ENCODE assay signal across 27 cellular contexts in the genomic region with DNA sequence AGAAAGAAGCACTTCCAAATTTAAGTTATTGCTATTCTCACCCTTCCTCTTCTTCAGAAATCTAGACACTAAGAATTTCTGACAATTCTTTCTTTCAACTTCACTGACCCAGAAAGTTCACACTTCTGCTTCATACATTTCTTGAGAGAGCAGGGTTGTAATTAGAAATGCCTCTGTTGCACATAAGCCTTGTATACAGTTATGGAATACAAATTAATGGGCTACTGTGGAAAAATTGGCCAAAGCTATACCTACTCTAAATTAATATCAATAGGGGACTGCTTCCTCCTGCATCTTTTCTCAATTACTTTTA. TPM values are rescaled to one million over a fixed set of nuclear protein-coding genes. Genes with fewer than 3 reads are reported as not detected.
A peak's percentile ranks its signal among the peaks of the same experiment; 100 is the strongest.
DNase-seq lines count a peak whose midpoint lies in the region; ATAC-seq, FAIRE-seq and TF ChIP-seq lines count a peak whose summit lies in the region.
"Had no signal": no experiment of that assay in that cellular context is flagged by ENCODE, and none has a peak within 500 bp of the region (broad histone marks: within the 10 kb centered on the region; RNA-seq: fewer than 3 reads in every experiment).

No MANE protein-coding gene starts in this region.

- H3K4me3 ChIP-seq in BLaER1 treated with 17β-estradiol and CSF1 and Interleukin-3, amounts not matched to agents 10 nM and 100 nM, result peak overlapping the region in 3 of 10 experiments; percentile 31 to 59 (median 42); a peak in 6 of 20 replicates
- H3K4me3 ChIP-seq in OCI-LY3 (ENCODE audit: low read length) (no peak overlapping the region), endothelial cell of umbilical vein (replicated peaks in 1 of 3; ENCODE audit: insufficient read depth in 1 of 3, low read depth in 1 of 3, low read length in 3 of 3) (peak overlapping the region in 2 of 3 experiments; percentile 14 to 63), osteoblast (ENCODE audit: insufficient read depth, low read length) (no peak overlapping the region), upper lobe of left lung (no peak overlapping the region)
- H3K4me3 ChIP-seq: A549, GM23338, HAP-1, Peyer's patch, SK-N-MC had no signal

- H3K9ac ChIP-seq in BLaER1 treated with 17β-estradiol and CSF1 and Interleukin-3, amounts not matched to agents 10 nM and 100 nM, result peak overlapping the region in 3 of 11 experiments; percentile 48 to 70 (median 66); a peak in 6 of 22 replicates
- H3K9ac ChIP-seq in OCI-LY3 (ENCODE audit: low read length), result no peak overlapping the region
- peak overlapping the region; percentile 75 for H3K9ac ChIP-seq in endothelial cell of umbilical vein (replicated peaks; ENCODE audit: extremely low read depth, insufficient read depth, low read length)

- ATAC-seq in upper lobe of left lung (ENCODE audit: low FRiP score in 2 of 2) (no peak), HG03520 (IDR thresholded peaks at IDR 0.05; ENCODE audit: unreplicated experiment) (no peak)
- ATAC-seq: A549 had no signal

- H3K27me3 ChIP-seq in BLaER1 treated with 17β-estradiol and CSF1 and Interleukin-3, amounts not matched to agents 10 nM and 100 nM, result no peaks in the 10 kb centered on the region
- H3K27me3 ChIP-seq in OCI-LY3 (ENCODE audit: low read depth, low read length) (no peaks in the 10 kb centered on the region), endothelial cell of umbilical vein (ENCODE audit: control insufficient read depth in 2 of 2, insufficient read depth in 2 of 2, low read length in 2 of 2) (no peaks in the 10 kb centered on the region), osteoblast (ENCODE audit: insufficient read depth, low read length) (no peaks in the 10 kb centered on the region), upper lobe of left lung (no peaks in the 10 kb centered on the region)
- H3K27me3 ChIP-seq: Peyer's patch had no signal

- H3K27ac ChIP-seq in BLaER1 treated with 17β-estradiol and CSF1 and Interleukin-3, amounts not matched to agents 10 nM and 100 nM, result peak overlapping the region in 5 of 11 experiments; percentile 46 to 78 (median 69); a peak in 11 of 22 replicates
- peak overlapping the region; percentile 37 for H3K27ac ChIP-seq in OCI-LY3 (ENCODE audit: low read length)
- H3K27ac ChIP-seq in endothelial cell of umbilical vein (ENCODE audit: insufficient read depth, low read depth, low read length), result peak overlapping the region; percentile 54
- no peak overlapping the region for H3K27ac ChIP-seq in osteoblast (ENCODE audit: low read depth, low read length)
- H3K27ac ChIP-seq in upper lobe of left lung, result no peak overlapping the region
- H3K27ac ChIP-seq: A549, Peyer's patch, SK-N-MC had no signal

- intact Hi-C loops in endothelial cell of umbilical vein (cut with micrococcal nuclease) (loop anchor here (10.0 kb wide), 1 partner anchor 724 kb away; no protein-coding TSS in a partner anchor), posterior vena cava (cut with DNase I) (no loop called here)

- no peaks in the 10 kb centered on the region for H4K20me1 ChIP-seq in BLaER1 treated with 17β-estradiol and CSF1 and Interleukin-3, amounts not matched to agents 10 nM and 100 nM
- H4K20me1 ChIP-seq in OCI-LY3 (ENCODE audit: insufficient read depth, low read length), result no peaks in the 10 kb centered on the region
- no peaks in the 10 kb centered on the region for H4K20me1 ChIP-seq in endothelial cell of umbilical vein (replicated peaks; ENCODE audit: control insufficient read depth, extremely low read depth, insufficient read depth, low read length)
- no peaks in the 10 kb centered on the region for H4K20me1 ChIP-seq in osteoblast (ENCODE audit: insufficient read depth, low read length)

- no peak for FAIRE-seq in endothelial cell of umbilical vein (lab: Jason Lieb, UNC)
- FAIRE-seq: A549, D721Med, G401.6 had no signal

- POLR2A ChIA-PET in endothelial cell of umbilical vein (lab: Charles Lee), result no interaction called here

- no peaks in the 10 kb centered on the region for H3K9me3 ChIP-seq in BLaER1 treated with 17β-estradiol and CSF1 and Interleukin-3, amounts not matched to agents 10 nM and 100 nM (replicated peaks in 1 of 11)
- H3K9me3 ChIP-seq in OCI-LY3 (ENCODE audit: insufficient read depth, low read length) (no peaks in the 10 kb centered on the region), endothelial cell of umbilical vein (replicated peaks; ENCODE audit: control insufficient read depth, insufficient read depth, low read length) (no peaks in the 10 kb centered on the region), osteoblast (ENCODE audit: low read depth, low read length) (no peaks in the 10 kb centered on the region), upper lobe of left lung (no peaks in the 10 kb centered on the region)
- H3K9me3 ChIP-seq: A549, HAP-1, Peyer's patch had no signal

- H3K79me2 ChIP-seq in OCI-LY3 (ENCODE audit: low read length) (no peaks in the 10 kb centered on the region), endothelial cell of umbilical vein (ENCODE audit: control insufficient read depth, insufficient read depth, low read length) (peaks cover 12% of the 10 kb centered on the region), osteoblast (ENCODE audit: insufficient read depth, low read length) (no peaks in the 10 kb centered on the region)

- peak overlapping the region in 8 of 11 experiments; percentile 19 to 83 (median 68); a peak in 11 of 22 replicates for H3K4me2 ChIP-seq in BLaER1 treated with 17β-estradiol and CSF1 and Interleukin-3, amounts not matched to agents 10 nM and 100 nM
- peak overlapping the region; percentile 39 for H3K4me2 ChIP-seq in OCI-LY3 (ENCODE audit: low read length)
- peak overlapping the region; percentile 71 for H3K4me2 ChIP-seq in endothelial cell of umbilical vein (ENCODE audit: insufficient read depth, low read length)
- peak overlapping the region; percentile 36 for H3K4me2 ChIP-seq in osteoblast (ENCODE audit: insufficient read depth, low read length)
- H3K4me2 ChIP-seq: GM23338 had no signal

- TF ChIP-seq EP300 in upper lobe of left lung (IDR thresholded peaks at IDR 0.05), result no peak

- dilution Hi-C loops in endothelial cell of umbilical vein (cut with MboI; ENCODE audit: extremely low pct_ligation_motif_present, low sequenced_read_pairs), result no loop called here

- CTCF ChIA-PET in endothelial cell of umbilical vein (lab: Charles Lee), result interaction anchor here (1.2 to 1.6 kb wide), 3 partner anchors 10 to 100 kb away, joined by 4 to 5 read pairs (median 5); no protein-coding TSS in a partner anchor

- peaks cover 0 to 89% (median 21%) of the 10 kb centered on the region in 10 experiments; a peak in 16 of 20 replicates for H3K4me1 ChIP-seq in BLaER1 treated with 17β-estradiol and CSF1 and Interleukin-3, amounts not matched to agents 10 nM and 100 nM
- peaks cover 37% of the 10 kb centered on the region for H3K4me1 ChIP-seq in OCI-LY3 (ENCODE audit: low read length)
- peaks cover 56% of the 10 kb centered on the region for H3K4me1 ChIP-seq in endothelial cell of umbilical vein (ENCODE audit: control insufficient read depth, extremely low read depth, insufficient read depth, low read length)
- peaks cover 15% of the 10 kb centered on the region for H3K4me1 ChIP-seq in osteoblast (ENCODE audit: insufficient read depth, low read length)
- peaks cover 25 to 31% (median 27%) of the 10 kb centered on the region in 4 donors for H3K4me1 ChIP-seq in upper lobe of left lung
- H3K4me1 ChIP-seq: HAP-1, Peyer's patch had no signal

- TF ChIP-seq CTCF in OCI-LY3 (IDR thresholded peaks at IDR 0.05; ENCODE audit: low read depth, low read length), result no peak
- TF ChIP-seq CTCF in endothelial cell of umbilical vein (IDR thresholded peaks at IDR 0.05; ENCODE audit: extremely low read depth in 1 of 2, insufficient read depth in 1 of 2, low read depth in 1 of 2, low read length in 2 of 2), result no peak
- no peak for TF ChIP-seq CTCF in osteoblast (IDR thresholded peaks at IDR 0.05; ENCODE audit: extremely low read depth, low read depth, low read length)
- no peak for TF ChIP-seq CTCF in upper lobe of left lung (IDR thresholded peaks at IDR 0.05)

- H3K36me3 ChIP-seq in BLaER1 treated with 17β-estradiol and CSF1 and Interleukin-3, amounts not matched to agents 10 nM and 100 nM, result peaks cover 0 to 9% (median 0%) of the 10 kb centered on the region in 11 experiments; a peak in 2 of 22 replicates
- H3K36me3 ChIP-seq in OCI-LY3 (replicated peaks; ENCODE audit: low read depth, low read length) (no peaks in the 10 kb centered on the region), endothelial cell of umbilical vein (ENCODE audit: control insufficient read depth in 2 of 2, extremely low read depth in 1 of 2, insufficient read depth in 2 of 2, low read length in 2 of 2) (no peaks in the 10 kb centered on the region), osteoblast (ENCODE audit: insufficient read depth, low read length) (no peaks in the 10 kb centered on the region), upper lobe of left lung (no peaks in the 10 kb centered on the region)
- H3K36me3 ChIP-seq: HAP-1, Peyer's patch had no signal

- no peaks in the 10 kb centered on the region for H3K9me1 ChIP-seq in endothelial cell of umbilical vein (replicated peaks; ENCODE audit: control insufficient read depth, extremely low read depth, insufficient read depth, low read length)

- peak; percentile 36 for DNase-seq in endothelial cell of umbilical vein (ENCODE audit: low read depth, low spot score)
- DNase-seq in osteoblast (ENCODE audit: insufficient read length, low spot score, missing footprints), result no peak
- no peak for DNase-seq in ACHN
- DNase-seq in upper lobe of left lung, result no peak
- DNase-seq in posterior vena cava (ENCODE audit: low spot score), result no peak
- DNase-seq: CD4-positive, alpha-beta T cell; NCI-H1092; NCI-H1417 treated with DMSO at 0.1 percent for 48 hours; NCI-H1694 treated with DMSO at 0.1 percent for 48 hours; NCI-H2081 treated with DMSO at 0.1 percent for 48 hours; NCI-H2171; NCI-H226; NCI-H510A; NCI-H69; Peyer's patch; SIG-M5 had no signal

- TF ChIP-seq POLR2A in endothelial cell of umbilical vein (IDR thresholded peaks at IDR 0.05; ENCODE audit: low read depth, low read length) (no peak), upper lobe of left lung (IDR thresholded peaks at IDR 0.05) (no peak)

- H2AFZ ChIP-seq in OCI-LY3 (ENCODE audit: low read depth, low read length) (no peak overlapping the region), endothelial cell of umbilical vein (ENCODE audit: low read depth, low read length) (no peak overlapping the region), osteoblast (ENCODE audit: low read length) (no peak overlapping the region)
- H2AFZ ChIP-seq: GM23338 had no signal

- in situ Hi-C loops in ACHN (cut with HindIII; ENCODE audit: low pct_ligation_motif_present, low pct_unique_long_range_greater_than_20kb, low sequenced_read_pairs), result no loop called here

- BruUV-seq in endothelial cell of umbilical vein (replicated peaks; lab: Mats Ljungman, UMichigan), result no TSS peak

RNA-seq across cellular contexts. Expression of a gene that starts 1.5 kb away (rescaled TPM):
- total RNA-seq in endothelial cell of umbilical vein (39.4 and 39.9 TPM in 2 replicates), osteoblast (0.29 and 0.36 TPM in 2 replicates), upper lobe of left lung (under 1 TPM in 2 of 6 donors, not detected in 4; 0.17 to 0.20 TPM), posterior vena cava (under 1 TPM in 1 of 2 donors, not detected in 1; 0.10 TPM)
- 13.0 and 15.3 TPM in 2 replicates for polyA plus RNA-seq in endothelial cell of umbilical vein
- 16.2 and 21.7 TPM in 2 replicates for polyA plus RNA-seq in endothelial cell of umbilical vein (2011; cell fraction: cytosol; rRNA removed)
- polyA plus RNA-seq in endothelial cell of umbilical vein (2011; cell fraction: nucleus; rRNA removed), result 11.4 and 11.5 TPM in 2 replicates
- 17.0 and 34.3 TPM in 2 replicates for polyA plus RNA-seq in endothelial cell of umbilical vein (2012)
- 14.6 and 17.8 TPM in 2 replicates for polyA minus RNA-seq in endothelial cell of umbilical vein
- not detected for polyA minus RNA-seq in endothelial cell of umbilical vein (2011; cell fraction: cytosol; rRNA and poly(A)+ RNA removed)
- 11.3 and 13.7 TPM in 2 replicates for polyA minus RNA-seq in endothelial cell of umbilical vein (2011; cell fraction: nucleus; rRNA and poly(A)+ RNA removed)
- total RNA-seq: CD4-positive, alpha-beta T cell; GM23338; HT-29; OCI-LY7; Peyer's patch had no signal
- polyA plus RNA-seq: A549, GM23338 had no signal

Comparison
In these comparisons a context has a peak if more than half of its experiments do, and no peak if none do; other contexts are left out.
1. H3K27ac ChIP-seq: peak in OCI-LY3 (single experiment) and endothelial cell of umbilical vein (single experiment); none in osteoblast (single experiment) and upper lobe of left lung (0 of 4).
2. H3K4me3 ChIP-seq: peak in endothelial cell of umbilical vein (2 of 3); none in OCI-LY3 (single experiment), osteoblast (single experiment) and upper lobe of left lung (0 of 4).
3. RNA of a gene that starts 1.5 kb away (total RNA-seq): 39.4 to 39.9 TPM in endothelial cell of umbilical vein; 0.29 to 0.36 TPM in osteoblast, 0.10 TPM in posterior vena cava and 0.17 to 0.20 TPM in upper lobe of left lung; every median in the first group is over 10 times any median in the second.
4. Peak in every context shown above with its lines, with median percentiles within 50 percentile points of each other: H3K4me2 ChIP-seq.